Comparison of ENCODE assay signal across 1 cellular context in genomic region chr6:91299544-91300491, GRCh38.
TF ChIP-seq lines count a peak whose summit lies in the region.

No MANE protein-coding gene starts in this region.

TF ChIP-seq in WTC11, 78 proteins besides CTCF, POLR2A, EP300 and RAD21 (continued from another document):
- TF ChIP-seq, protein P1, sequence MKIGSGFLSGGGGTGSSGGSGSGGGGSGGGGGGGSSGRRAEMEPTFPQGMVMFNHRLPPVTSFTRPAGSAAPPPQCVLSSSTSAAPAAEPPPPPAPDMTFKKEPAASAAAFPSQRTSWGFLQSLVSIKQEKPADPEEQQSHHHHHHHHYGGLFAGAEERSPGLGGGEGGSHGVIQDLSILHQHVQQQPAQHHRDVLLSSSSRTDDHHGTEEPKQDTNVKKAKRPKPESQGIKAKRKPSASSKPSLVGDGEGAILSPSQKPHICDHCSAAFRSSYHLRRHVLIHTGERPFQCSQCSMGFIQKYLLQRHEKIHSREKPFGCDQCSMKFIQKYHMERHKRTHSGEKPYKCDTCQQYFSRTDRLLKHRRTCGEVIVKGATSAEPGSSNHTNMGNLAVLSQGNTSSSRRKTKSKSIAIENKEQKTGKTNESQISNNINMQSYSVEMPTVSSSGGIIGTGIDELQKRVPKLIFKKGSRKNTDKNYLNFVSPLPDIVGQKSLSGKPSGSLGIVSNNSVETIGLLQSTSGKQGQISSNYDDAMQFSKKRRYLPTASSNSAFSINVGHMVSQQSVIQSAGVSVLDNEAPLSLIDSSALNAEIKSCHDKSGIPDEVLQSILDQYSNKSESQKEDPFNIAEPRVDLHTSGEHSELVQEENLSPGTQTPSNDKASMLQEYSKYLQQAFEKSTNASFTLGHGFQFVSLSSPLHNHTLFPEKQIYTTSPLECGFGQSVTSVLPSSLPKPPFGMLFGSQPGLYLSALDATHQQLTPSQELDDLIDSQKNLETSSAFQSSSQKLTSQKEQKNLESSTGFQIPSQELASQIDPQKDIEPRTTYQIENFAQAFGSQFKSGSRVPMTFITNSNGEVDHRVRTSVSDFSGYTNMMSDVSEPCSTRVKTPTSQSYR (CRISPR knock-in tag; IDR thresholded peaks at IDR 0.05): no peak
